Comparison of ENCODE assay signal across 8 cellular contexts in genomic region chr2:140863713-140864112, GRCh38.
DNase-seq lines count a peak whose midpoint lies in the region; ATAC-seq and TF ChIP-seq lines count a peak whose summit lies in the region.

No MANE protein-coding gene starts in this region.

- H3K27ac Mint-ChIP-seq in activated T-cell treated with anti-CD3 and anti-CD28 coated beads, Interleukin-2, amount 50 U/mL, for 72 hours = no peak overlapping the region

- H3K79me2 ChIP-seq in OCI-LY3 (ENCODE audit: low read length) = no peaks in the 10 kb centered on the region

- no peak overlapping the region for H3K9ac ChIP-seq in OCI-LY3 (ENCODE audit: low read length)

- H3K4me3 ChIP-seq in left ventricle myocardium inferior = no peak overlapping the region
- no peak overlapping the region for H3K4me3 ChIP-seq in right atrium auricular region
- peak overlapping the region; percentile 38; the same call in 1 of the 2 replicates for H3K4me3 ChIP-seq in OCI-LY3 (ENCODE audit: low read length)

- H3K27me3 Mint-ChIP-seq in activated T-cell treated with anti-CD3 and anti-CD28 coated beads, Interleukin-2, amount 50 U/mL, for 72 hours (ENCODE audit: low read depth) = no peaks in the 10 kb centered on the region

- intact Hi-C loops in left ventricle myocardium inferior (cut with micrococcal nuclease) = no loop called here

- no peaks in the 10 kb centered on the region for H3K9me3 ChIP-seq in left ventricle myocardium inferior (replicated peaks)
- peaks cover 0 to 2% of the 10 kb centered on the region in 2 donors for H3K9me3 ChIP-seq in right atrium auricular region
- peaks cover 3% of the 10 kb centered on the region; the same call in 1 of the 2 replicates for H3K9me3 ChIP-seq in OCI-LY3 (ENCODE audit: insufficient read depth, low read length)

- H2AFZ ChIP-seq in OCI-LY3 (ENCODE audit: low read depth, low read length) = peak overlapping the region; percentile 52

- H3K4me2 ChIP-seq in OCI-LY3 (ENCODE audit: low read length) = peak overlapping the region; percentile 55

- DNase-seq in left ventricle myocardium inferior = no peak
- DNase-seq in right atrium auricular region (ENCODE audit: low spot score) = no peak
- DNase-seq in HT-29 (ENCODE audit: low spot score) = peak; percentile 65
- DNase-seq in epithelial cell of prostate (ENCODE audit: low read depth, low spot score) = peak; percentile 5
- DNase-seq in renal cortical epithelial cell (ENCODE audit: low read depth) = peak; percentile 75
- DNase-seq in activated T-cell treated with anti-CD3 and anti-CD28 coated beads, Interleukin-2, amount 50 U/mL, for 72 hours = no peak

- no peak overlapping the region for H3K4me3 Mint-ChIP-seq in activated T-cell treated with anti-CD3 and anti-CD28 coated beads, Interleukin-2, amount 50 U/mL, for 72 hours

- peak; percentile 60 for TF ChIP-seq CTCF in left ventricle myocardium inferior (IDR thresholded peaks at IDR 0.05; ENCODE audit: borderline replicate concordance)
- peak in 1 of 2 donors; percentile 64 for TF ChIP-seq CTCF in right atrium auricular region (IDR thresholded peaks at IDR 0.05)
- TF ChIP-seq CTCF in OCI-LY3 (IDR thresholded peaks at IDR 0.05; ENCODE audit: low read depth, low read length) = peak; percentile 74

- H3K36me3 Mint-ChIP-seq in activated T-cell treated with anti-CD3 and anti-CD28 coated beads, Interleukin-2, amount 50 U/mL, for 72 hours (ENCODE audit: insufficient read depth in 2 of 2) = peaks cover 0 to 1% of the 10 kb centered on the region in 2 donors

- no peaks in the 10 kb centered on the region for H3K4me1 Mint-ChIP-seq in activated T-cell treated with anti-CD3 and anti-CD28 coated beads, Interleukin-2, amount 50 U/mL, for 72 hours (ENCODE audit: low read depth)

- H3K36me3 ChIP-seq in left ventricle myocardium inferior (no peaks in the 10 kb centered on the region), right atrium auricular region (no peaks in the 10 kb centered on the region), OCI-LY3 (replicated peaks; ENCODE audit: low read depth, low read length) (no peaks in the 10 kb centered on the region)

- H4K20me1 ChIP-seq in OCI-LY3 (ENCODE audit: insufficient read depth, low read length) = no peaks in the 10 kb centered on the region

- H3K9me3 Mint-ChIP-seq in activated T-cell treated with anti-CD3 and anti-CD28 coated beads, Interleukin-2, amount 50 U/mL, for 72 hours = peaks cover 4 to 10% of the 10 kb centered on the region in 2 donors

- no peak overlapping the region for H3K27ac ChIP-seq in left ventricle myocardium inferior (replicated peaks)
- no peak overlapping the region for H3K27ac ChIP-seq in right atrium auricular region
- no peak overlapping the region for H3K27ac ChIP-seq in OCI-LY3 (ENCODE audit: low read length)
- no peak overlapping the region for H3K27ac ChIP-seq in epithelial cell of prostate

- H3K27me3 ChIP-seq in left ventricle myocardium inferior (ENCODE audit: low read depth) = no peaks in the 10 kb centered on the region
- no peaks in the 10 kb centered on the region for H3K27me3 ChIP-seq in right atrium auricular region
- H3K27me3 ChIP-seq in OCI-LY3 (ENCODE audit: low read depth, low read length) = no peaks in the 10 kb centered on the region

- H3K4me1 ChIP-seq in left ventricle myocardium inferior = no peaks in the 10 kb centered on the region
- H3K4me1 ChIP-seq in right atrium auricular region = no peaks in the 10 kb centered on the region
- peaks cover 5% of the 10 kb centered on the region for H3K4me1 ChIP-seq in OCI-LY3 (ENCODE audit: low read length)

- ATAC-seq in activated T-cell treated with anti-CD3 and anti-CD28 coated beads, Interleukin-2, amount 50 U/mL, for 72 hours (replicated peaks in 1 of 2) = no peak
- no peak for ATAC-seq in GM21447 (IDR thresholded peaks at IDR 0.05; ENCODE audit: unreplicated experiment)

Comparison
In these comparisons a context has a peak if more than half of its experiments do, and no peak if none do; other contexts are left out.
1. DNase-seq: peak in HT-29 (single experiment), epithelial cell of prostate (single experiment) and renal cortical epithelial cell (single experiment); none in left ventricle myocardium inferior (single experiment), right atrium auricular region (single experiment) and activated T-cell treated with anti-CD3 and anti-CD28 coated beads, Interleukin-2, amount 50 U/mL, for 72 hours (0 of 2).